ENCODE assay signal across 27 cellular contexts in genomic region chr2:156229724-156230362, GRCh38.
A peak's percentile ranks its signal among the peaks of the same experiment; 100 is the strongest.
DNase-seq lines count a peak whose midpoint lies in the region; ATAC-seq and TF ChIP-seq lines count a peak whose summit lies in the region.
"Had no signal": no experiment of that assay in that cellular context is flagged by ENCODE, and none has a peak within 500 bp of the region (broad histone marks: within the 10 kb centered on the region; RNA-seq: fewer than 3 reads in every experiment).

No MANE protein-coding gene starts in this region.

- H3K4me3 ChIP-seq in SJCRH30 (no peak overlapping the region), epithelial cell of esophagus (ENCODE audit: low read length) (no peak overlapping the region), neural progenitor cell (no peak overlapping the region), PC-3 (ENCODE audit: low read length) (no peak overlapping the region)
- H3K4me3 ChIP-seq: body of pancreas, dorsolateral prefrontal cortex, GM12878, GM23248, heart left ventricle, prostate gland, upper lobe of right lung had no signal

- H3K4me2 ChIP-seq in neural progenitor cell (no peak overlapping the region), PC-3 (ENCODE audit: low read length) (no peak overlapping the region)

- peaks cover 4% of the 10 kb centered on the region for H3K4me1 Mint-ChIP-seq in neural progenitor cell
- no peaks in the 10 kb centered on the region for H3K4me1 Mint-ChIP-seq in activated CD4-positive, alpha-beta T cell treated with anti-CD3 and anti-CD28 coated beads, Interleukin-2, amount 10 ng/mL, durations not matched to agents 7 days and 5 days
- H3K4me1 Mint-ChIP-seq: stimulated activated naive B cell treated with anti-CD40 and anti-IgM and Interleukin-4, amounts not matched to agents 10 μg/mL and 1 μg/mL and 100 μg/mL, for 72 hours had no signal

- H3K9me2 ChIP-seq in PC-3 (replicated peaks; ENCODE audit: low read length): no peaks in the 10 kb centered on the region

- CTCF ChIA-PET in activated CD4-positive, alpha-beta T cell treated with anti-CD3 and anti-CD28 coated beads, Interleukin-2, amount 10 ng/mL, durations not matched to agents 7 days and 5 days (lab: Charles Lee): no interaction called here
- CTCF ChIA-PET in PC-3 (lab: Charles Lee): no interaction called here

- POLR2A ChIA-PET in activated CD4-positive, alpha-beta T cell treated with anti-CD3 and anti-CD28 coated beads, Interleukin-2, amount 10 ng/mL, durations not matched to agents 7 days and 5 days (lab: Charles Lee): no interaction called here
- POLR2A ChIA-PET in PC-3 (lab: Charles Lee; ENCODE audit: unreplicated experiment): no interaction called here

- H3K79me2 ChIP-seq in neural progenitor cell (ENCODE audit: low read depth) (peaks cover 71% of the 10 kb centered on the region), PC-3 (ENCODE audit: low read length) (no peaks in the 10 kb centered on the region)

- H3K27ac ChIP-seq in SJCRH30: peak overlapping the region; percentile 48
- H3K27ac ChIP-seq in neural progenitor cell: peak overlapping the region; percentile 30
- no peak overlapping the region for H3K27ac ChIP-seq in PC-3 (ENCODE audit: low read length)
- H3K27ac ChIP-seq: body of pancreas, C4-2B, dorsolateral prefrontal cortex, GM23248, heart left ventricle, prostate gland, RWPE1, upper lobe of right lung, VCaP had no signal

- DNase-seq in H4 (ENCODE audit: low spot score): peak; percentile 41
- peak; percentile 51 to 68 for DNase-seq in SJCRH30
- DNase-seq in epithelial cell of esophagus (ENCODE audit: low read depth): peak; percentile 53
- no peak for DNase-seq in neural progenitor cell (ENCODE audit: low spot score)
- DNase-seq in activated CD4-positive, alpha-beta T cell treated with anti-CD3 and anti-CD28 coated beads, Interleukin-2, amount 10 ng/mL, durations not matched to agents 7 days and 5 days: no peak
- DNase-seq in D341Med (ENCODE audit: low spot score): no peak
- no peak for DNase-seq in PC-3
- DNase-seq: activated CD4-positive, alpha-beta T cell treated with anti-CD3 and anti-CD28 coated beads, Interleukin-2, amount 50 U/mL, for 1 hour; activated gamma-delta T cell treated with Interleukin-2 at 50 U/mL for 16 hours; activated T-cell treated with anti-CD3 and anti-CD28 coated beads, Interleukin-2, amount 50 U/mL, for 4 hours; body of pancreas; Calu3; dorsolateral prefrontal cortex; GM23248; heart left ventricle; left colon; mesenchymal stem cell; NCI-H1092; NCI-H1694 treated with DMSO at 0.1 percent for 48 hours; stimulated activated CD4-positive, alpha-beta T cell treated with anti-CD3 and anti-CD28 coated beads, Interleukin-4, amount 100 ng/mL, for 4 hours; stimulated activated naive B cell treated with anti-CD40 and anti-IgM and Interleukin-4, amounts not matched to agents 10 μg/mL and 1 μg/mL and 100 μg/mL, for 72 hours; upper lobe of right lung had no signal

- H3K9me3 ChIP-seq in SJCRH30 (replicated peaks) (no peaks in the 10 kb centered on the region), neural progenitor cell (ENCODE audit: low read depth) (peaks cover 10% of the 10 kb centered on the region), PC-3 (ENCODE audit: low read length) (no peaks in the 10 kb centered on the region)
- H3K9me3 ChIP-seq: body of pancreas, prostate gland, upper lobe of right lung had no signal

- H2AFZ ChIP-seq in neural progenitor cell (replicated peaks) (no peak overlapping the region), PC-3 (ENCODE audit: low read length) (no peak overlapping the region)
- H2AFZ ChIP-seq: GM23248 had no signal

- intact Hi-C loops in PC-3 (cut with micrococcal nuclease): no loop called here

- H3K36me3 ChIP-seq in SJCRH30 (no peaks in the 10 kb centered on the region), neural progenitor cell (no peaks in the 10 kb centered on the region), PC-3 (ENCODE audit: low read depth, low read length) (no peaks in the 10 kb centered on the region)
- H3K36me3 ChIP-seq: heart left ventricle, prostate gland, upper lobe of right lung had no signal

- no peak overlapping the region for H3K9ac ChIP-seq in neural progenitor cell
- no peak overlapping the region for H3K9ac ChIP-seq in PC-3 (ENCODE audit: low read length)
- H3K9ac ChIP-seq: GM23248 had no signal

- no TSS peak for BruUV-seq in PC-3 (replicated peaks; lab: Mats Ljungman, UMichigan)

- H3F3A ChIP-seq in neural progenitor cell (ENCODE audit: low read depth) (no peaks in the 10 kb centered on the region), PC-3 (ENCODE audit: low read length, unreplicated experiment) (no peaks in the 10 kb centered on the region)

- no peak for TF ChIP-seq CTCF in epithelial cell of esophagus (IDR thresholded peaks at IDR 0.05; ENCODE audit: insufficient read depth, low read depth, low read length, missing control alignments)
- no peak for TF ChIP-seq CTCF in neural progenitor cell (IDR thresholded peaks at IDR 0.05)
- TF ChIP-seq CTCF in PC-3 (conservative IDR thresholded peaks at IDR 0.05; ENCODE audit: low read depth, low read length): no peak

- H3K27ac Mint-ChIP-seq in neural progenitor cell: no peak overlapping the region
- no peak overlapping the region for H3K27ac Mint-ChIP-seq in activated CD4-positive, alpha-beta T cell treated with anti-CD3 and anti-CD28 coated beads, Interleukin-2, amount 10 ng/mL, durations not matched to agents 7 days and 5 days
- H3K27ac Mint-ChIP-seq: stimulated activated naive B cell treated with anti-CD40 and anti-IgM and Interleukin-4, amounts not matched to agents 10 μg/mL and 1 μg/mL and 100 μg/mL, for 72 hours had no signal

- H4K20me1 ChIP-seq in neural progenitor cell (ENCODE audit: low read depth) (no peaks in the 10 kb centered on the region), PC-3 (ENCODE audit: low read length) (no peaks in the 10 kb centered on the region)

- no peaks in the 10 kb centered on the region; the same call in 1 of the 2 replicates for H3K4me1 ChIP-seq in SJCRH30
- peaks cover 5% of the 10 kb centered on the region for H3K4me1 ChIP-seq in neural progenitor cell
- no peaks in the 10 kb centered on the region for H3K4me1 ChIP-seq in PC-3 (ENCODE audit: insufficient read depth, low read length)
- H3K4me1 ChIP-seq: body of pancreas, heart left ventricle, prostate gland, upper lobe of right lung had no signal

- no peaks in the 10 kb centered on the region for H3K27me3 Mint-ChIP-seq in neural progenitor cell (ENCODE audit: insufficient read depth, low read depth)
- no peaks in the 10 kb centered on the region for H3K27me3 Mint-ChIP-seq in activated CD4-positive, alpha-beta T cell treated with anti-CD3 and anti-CD28 coated beads, Interleukin-2, amount 10 ng/mL, durations not matched to agents 7 days and 5 days

- H3K36me3 Mint-ChIP-seq in neural progenitor cell: peaks cover 2% of the 10 kb centered on the region
- H3K36me3 Mint-ChIP-seq in activated CD4-positive, alpha-beta T cell treated with anti-CD3 and anti-CD28 coated beads, Interleukin-2, amount 10 ng/mL, durations not matched to agents 7 days and 5 days (ENCODE audit: low read depth): no peaks in the 10 kb centered on the region
- H3K36me3 Mint-ChIP-seq: stimulated activated naive B cell treated with anti-CD40 and anti-IgM and Interleukin-4, amounts not matched to agents 10 μg/mL and 1 μg/mL and 100 μg/mL, for 72 hours had no signal

- no peak for ATAC-seq in PC-3
- ATAC-seq: activated T-cell treated with anti-CD3 and anti-CD28 coated beads, Interleukin-2, amount 50 U/mL, for 4 hours; body of pancreas; GM12878; heart left ventricle; left colon; stimulated activated naive B cell treated with anti-CD40 and anti-IgM and Interleukin-4, amounts not matched to agents 10 μg/mL and 1 μg/mL and 100 μg/mL, for 72 hours; upper lobe of right lung had no signal

- H3K27me3 ChIP-seq in SJCRH30: no peaks in the 10 kb centered on the region
- H3K27me3 ChIP-seq in neural progenitor cell: no peaks in the 10 kb centered on the region
- no peaks in the 10 kb centered on the region for H3K27me3 ChIP-seq in PC-3 (ENCODE audit: low read length)
- H3K27me3 ChIP-seq: body of pancreas, dorsolateral prefrontal cortex, heart left ventricle, upper lobe of right lung had no signal

- no peak overlapping the region for H3K4me3 Mint-ChIP-seq in neural progenitor cell
- no peak overlapping the region for H3K4me3 Mint-ChIP-seq in activated CD4-positive, alpha-beta T cell treated with anti-CD3 and anti-CD28 coated beads, Interleukin-2, amount 10 ng/mL, durations not matched to agents 7 days and 5 days
- H3K4me3 Mint-ChIP-seq: activated T-cell treated with anti-CD3 and anti-CD28 coated beads, Interleukin-2, amount 50 U/mL, for 4 hours; stimulated activated naive B cell treated with anti-CD40 and anti-IgM and Interleukin-4, amounts not matched to agents 10 μg/mL and 1 μg/mL and 100 μg/mL, for 72 hours had no signal

- peaks cover 28% of the 10 kb centered on the region for H3K9me3 Mint-ChIP-seq in neural progenitor cell
- peaks cover 8% of the 10 kb centered on the region for H3K9me3 Mint-ChIP-seq in activated CD4-positive, alpha-beta T cell treated with anti-CD3 and anti-CD28 coated beads, Interleukin-2, amount 10 ng/mL, durations not matched to agents 7 days and 5 days

Comparison
In these comparisons a context has a peak if more than half of its experiments do, and no peak if none do; other contexts are left out.
1. DNase-seq: peak in H4 (single experiment), SJCRH30 (2 of 2) and epithelial cell of esophagus (single experiment); none in neural progenitor cell (single experiment), activated CD4-positive, alpha-beta T cell treated with anti-CD3 and anti-CD28 coated beads, Interleukin-2, amount 10 ng/mL, durations not matched to agents 7 days and 5 days (single experiment), D341Med (single experiment) and PC-3 (single experiment).